ENCODE assay signal across 12 cellular contexts in genomic region chr3:160395297-160395696, GRCh38. TPM values are rescaled to one million over a fixed set of nuclear protein-coding genes. Genes with fewer than 3 reads are reported as not detected.
DNase-seq lines count a peak whose midpoint lies in the region; ATAC-seq, FAIRE-seq and TF ChIP-seq lines count a peak whose summit lies in the region.
"Had no signal": no experiment of that assay in that cellular context is flagged by ENCODE, and none has a peak within 500 bp of the region (broad histone marks: within the 10 kb centered on the region; RNA-seq: fewer than 3 reads in every experiment).

No MANE protein-coding gene starts in this region.

- peak overlapping the region; percentile 12 for H3K4me2 ChIP-seq in Loucy (ENCODE audit: low read depth, low read length, poor library complexity, severe bottlenecking)

- H3K9me3 ChIP-seq in Loucy (ENCODE audit: insufficient read depth, low read depth, low read length) (no peaks in the 10 kb centered on the region), left lung (no peaks in the 10 kb centered on the region)
- H3K9me3 ChIP-seq: esophagus squamous epithelium, transverse colon had no signal

- peaks cover 6% of the 10 kb centered on the region for H4K20me1 ChIP-seq in Loucy (ENCODE audit: insufficient read depth, low read length, poor library complexity, severe bottlenecking)

- TF ChIP-seq CTCF in Loucy (conservative IDR thresholded peaks at IDR 0.05; ENCODE audit: low read length) (no peak), left lung (IDR thresholded peaks at IDR 0.05) (no peak), D721Med (IDR thresholded peaks at IDR 0.05; ENCODE audit: insufficient read depth, missing control alignments) (no peak)

- no peaks in the 10 kb centered on the region for H3F3A ChIP-seq in Loucy (ENCODE audit: low read depth)

- peaks cover 16% of the 10 kb centered on the region for H3K4me1 ChIP-seq in Loucy (ENCODE audit: insufficient read depth, low read length, poor library complexity, severe bottlenecking)
- peaks cover 0 to 11% of the 10 kb centered on the region in 2 donors for H3K4me1 ChIP-seq in left lung

- H3K36me3 ChIP-seq in Loucy (ENCODE audit: insufficient read depth, low read length) (0 out of 2 replicates have a peak, but pooled peaks cover 5% of the 10 kb centered on the region), left lung (no peaks in the 10 kb centered on the region)
- H3K36me3 ChIP-seq: esophagus squamous epithelium, transverse colon had no signal

- no peaks in the 10 kb centered on the region for H3K9me2 ChIP-seq in Loucy (replicated peaks; ENCODE audit: low read depth, low read length)

- H3K27me3 ChIP-seq in Loucy (ENCODE audit: insufficient read depth, low read length, poor library complexity, severe bottlenecking) (peaks cover 6% of the 10 kb centered on the region), left lung (no peaks in the 10 kb centered on the region)
- H3K27me3 ChIP-seq: esophagus squamous epithelium, transverse colon had no signal

- peak overlapping the region; percentile 16 for H3K4me3 ChIP-seq in Loucy (ENCODE audit: low read length, poor library complexity, severe bottlenecking)
- H3K4me3 ChIP-seq in left lung = no peak overlapping the region
- H3K4me3 ChIP-seq: esophagus squamous epithelium, transverse colon had no signal

- DNase-seq in EH (ENCODE audit: low read depth) = peak; percentile 86
- DNase-seq in amniotic epithelial cell (ENCODE audit: low read depth) = peak; percentile 64
- DNase-seq in left lung = no peak
- DNase-seq in D721Med (ENCODE audit: insufficient read length, low spot score) = no peak
- DNase-seq: esophagus squamous epithelium, GOT3, transverse colon had no signal

- H3K9ac ChIP-seq in Loucy (ENCODE audit: low read depth, low read length, poor library complexity, severe bottlenecking) = no peak overlapping the region

- ATAC-seq in left lung = peak; percentile 8
- no peak for ATAC-seq in GM19035 (IDR thresholded peaks at IDR 0.05; ENCODE audit: unreplicated experiment)
- ATAC-seq in HG03354 (IDR thresholded peaks at IDR 0.05; ENCODE audit: poor library complexity, severe bottlenecking, unreplicated experiment) = no peak
- no peak for ATAC-seq in HG03432 (IDR thresholded peaks at IDR 0.05; ENCODE audit: unreplicated experiment)
- ATAC-seq: left lobe of liver had no signal

- peak overlapping the region in 1 of 2 donors; percentile 16 for H3K27ac ChIP-seq in left lung
- H3K27ac ChIP-seq: esophagus squamous epithelium, transverse colon had no signal

- intact Hi-C loops in left lung (cut with DNase I) = no loop called here

- no peak for FAIRE-seq in D721Med (lab: Jason Lieb, UNC)

- no peak overlapping the region for H2AFZ ChIP-seq in Loucy (ENCODE audit: low read length)

- H3K79me2 ChIP-seq in Loucy (ENCODE audit: insufficient read depth, low read length) = peaks cover 36% of the 10 kb centered on the region

RNA-seq across cellular contexts. Expression of gene IFT80, which starts 3.7 kb away (rescaled TPM):
- 10 to 100 TPM; 27.9 to 45.0 TPM for total RNA-seq in left lung

RNA-seq across cellular contexts. Expression of gene SMC4, which starts 4.2 kb away (rescaled TPM):
- 10 to 100 TPM; 68.6 to 73.5 TPM for total RNA-seq in left lung

RNA-seq across cellular contexts. Expression of gene TRIM59, which starts 54.3 kb away (rescaled TPM):
- total RNA-seq in left lung = 1 to 10 TPM; 4.3 to 8.7 TPM

Comparison
In these comparisons a context has a peak if more than half of its experiments do, and no peak if none do; other contexts are left out.
1. DNase-seq: peak in EH (single experiment) and amniotic epithelial cell (single experiment); none in left lung (0 of 2) and D721Med (single experiment).